31 cellular contexts compared by ENCODE assay signal in the genomic region with DNA sequence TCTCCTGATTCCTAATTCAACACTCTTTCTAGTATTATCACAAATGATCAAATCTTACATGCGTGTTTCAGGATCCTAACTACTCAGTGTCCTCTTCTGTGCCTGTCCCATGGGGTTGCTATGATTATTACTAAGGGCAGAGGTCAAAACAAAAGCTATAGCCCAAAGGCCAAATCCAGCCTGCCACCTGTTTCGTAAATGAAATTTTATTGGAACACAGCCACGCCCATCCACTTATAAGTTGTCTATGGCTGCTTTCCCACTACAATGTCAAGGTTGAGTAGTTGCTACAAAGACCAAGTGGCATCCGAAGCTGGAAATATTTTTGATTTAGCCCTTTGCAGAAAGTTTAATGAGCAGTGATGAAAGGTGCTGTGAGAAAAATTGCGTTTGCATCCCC.
"Had no signal": no experiment of that assay in that cellular context is flagged by ENCODE, and none has a peak within 500 bp of the region (broad histone marks: within the 10 kb centered on the region; RNA-seq: fewer than 3 reads in every experiment).

No MANE protein-coding gene starts in this region.

- FAIRE-seq: RCC 7860 had no signal

- H3K9me3 ChIP-seq: SJCRH30 had no signal

- DNase-seq: Karpas-422, KBM-7, MM.1S, MV-4-11, NCI-H1092, NCI-H1105, NCI-H1417 treated with DMSO at 0.1 percent for 48 hours, NCI-H1436 treated with DMSO at 0.1 percent for 48 hours, NCI-H1694 treated with DMSO at 0.1 percent for 48 hours, NCI-H187 treated with DMSO at 0.1 percent for 48 hours, NCI-H2029, NCI-H2081 treated with DMSO at 0.1 percent for 48 hours, NCI-H2107, NCI-H2171, NCI-H345, NCI-H446, NCI-H510A treated with DMSO at 0.1 percent for 48 hours, NCI-H524 treated with DMSO at 0.1 percent for 48 hours, NCI-H526 treated with DMSO at 0.1 percent for 48 hours, NCI-H774, PC-9, SHP77, SIG-M5, SJCRH30 had no signal

- H3K27ac ChIP-seq: KMS-11, PC-9, RWPE1, SJCRH30, SK-N-MC had no signal

- H3K9ac ChIP-seq: KMS-11 had no signal

- ATAC-seq: Panc1, Right ventricle myocardium inferior, SK-N-SH treated with all-trans-retinoic acid at 6 μM for 48 hours had no signal

- H3K36me3 ChIP-seq: SJCRH30 had no signal

- H3K4me1 ChIP-seq: SJCRH30 had no signal

- H3K27me3 ChIP-seq: SJCRH30 had no signal

- H3K4me3 ChIP-seq: PC-9, SJCRH30, SK-N-MC had no signal
